22 cellular contexts compared by ENCODE assay signal in genomic region chr3:70108546-70108945, GRCh38.
"Had no signal": no experiment of that assay in that cellular context is flagged by ENCODE, and none has a peak within 500 bp of the region (broad histone marks: within the 10 kb centered on the region; RNA-seq: fewer than 3 reads in every experiment).

No MANE protein-coding gene starts in this region.

- ATAC-seq: PC-3 had no signal

- DNase-seq: Kasumi-1; KG1; MG63; NCI-H1048; NCI-H1092 treated with DMSO at 0.1 percent for 48 hours; NCI-H1105 treated with DMSO at 0.1 percent for 48 hours; NCI-H1436; NCI-H146; NCI-H1694; NCI-H187; NCI-H1930; NCI-H2029 treated with DMSO at 0.1 percent for 48 hours; NCI-H2081 treated with DMSO at 0.1 percent for 48 hours; NCI-H2107; NCI-H2171; NCI-H226; NCI-H446 treated with DMSO at 0.1 percent for 48 hours; NCI-H510A; NCI-H748 treated with DMSO at 0.1 percent for 48 hours; NK-92 treated with Interleukin-12 subunit alpha and Interleukin-12 subunit beta, amount 100 ng/mL, for 24 hours; SHP77 treated with DMSO at 0.1 percent for 48 hours had no signal
